ENCODE assay signal across 10 cellular contexts in the genomic region with DNA sequence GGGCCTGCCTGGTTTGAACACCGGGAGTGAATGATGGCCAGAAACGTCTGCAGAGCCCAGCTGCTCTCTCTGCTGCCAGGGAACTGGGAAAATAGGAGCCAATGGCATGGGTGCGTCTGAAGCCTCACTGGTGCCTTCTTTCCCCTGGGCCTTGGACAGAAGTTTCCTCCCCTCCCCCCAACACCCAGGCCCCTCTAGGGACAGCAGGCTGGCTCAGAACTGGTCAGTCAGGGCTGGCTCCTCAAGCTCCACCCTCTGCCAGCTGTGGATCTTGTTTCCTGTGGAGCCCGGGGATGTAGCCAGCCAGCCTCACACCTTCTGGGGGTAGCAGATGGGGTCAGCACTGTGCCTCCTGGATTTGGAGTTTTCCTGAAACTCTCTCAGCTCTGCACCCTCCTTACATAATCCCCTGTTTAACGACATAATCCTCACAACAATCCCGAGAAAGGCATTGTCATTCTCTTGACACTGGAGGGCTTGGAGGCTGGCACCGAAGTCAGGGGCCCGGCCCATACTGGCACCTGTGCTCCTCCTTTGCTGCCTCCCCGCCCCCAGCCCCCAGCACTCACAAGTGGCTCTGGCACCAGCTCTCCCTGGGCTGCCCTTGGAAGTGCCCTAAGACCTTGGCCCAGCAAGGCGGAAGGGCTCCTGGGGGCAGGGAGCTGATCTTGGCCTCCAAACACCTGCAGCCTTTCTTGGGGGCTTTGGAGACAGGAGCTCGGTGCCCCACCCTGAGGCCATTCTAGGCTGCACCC. TPM values are rescaled to one million over a fixed set of nuclear protein-coding genes. Genes with fewer than 3 reads are reported as not detected.
DNase-seq lines count a peak whose midpoint lies in the region; ATAC-seq and TF ChIP-seq lines count a peak whose summit lies in the region.
"Had no signal": no experiment of that assay in that cellular context is flagged by ENCODE, and none has a peak within 500 bp of the region (broad histone marks: within the 10 kb centered on the region; RNA-seq: fewer than 3 reads in every experiment).

No MANE protein-coding gene starts in this region.

- H3K27ac ChIP-seq in caudate nucleus (ENCODE audit: low read depth, low read length) = peak overlapping the region; percentile 69
- peak overlapping the region; percentile 55 for H3K27ac ChIP-seq in vagina
- H3K27ac ChIP-seq: lower lobe of right lung, SK-N-MC had no signal

- H3K36me3 ChIP-seq in mucosa of descending colon (ENCODE audit: low read depth) = no peaks in the 10 kb centered on the region
- H3K36me3 ChIP-seq in vagina = no peaks in the 10 kb centered on the region
- H3K36me3 ChIP-seq: lower lobe of right lung had no signal

- TF ChIP-seq POLR2A in vagina (IDR thresholded peaks at IDR 0.05) = no peak

- DNase-seq in NCI-H2107 treated with DMSO at 0.1 percent for 48 hours (lab: John Stamatoyannopoulos, UW; ENCODE audit: unreplicated experiment) (peak; percentile 46), NCI-H2107 (lab: John Stamatoyannopoulos, UW) (no peak), caudate nucleus (lab: John Stamatoyannopoulos, UW) (peak in 33 of 61 donors; percentile 9 to 65 (median 33)), mucosa of descending colon (no peak), vagina (ENCODE audit: extremely low spot score in 2 of 2) (no peak)
- DNase-seq in activated CD4-positive, CD25-positive, alpha-beta regulatory T cell treated with anti-CD3 and anti-CD28 coated beads, Interleukin-2, amount 50 U/mL, for 72 hours = no peak
- no peak for DNase-seq in activated CD8-positive, alpha-beta memory T cell treated with anti-CD3 and anti-CD28 coated beads, Interleukin-2, amount 50 U/mL, for 48 hours
- DNase-seq: lower lobe of right lung had no signal

- no peaks in the 10 kb centered on the region for H3K27me3 ChIP-seq in vagina

- H3K4me3 ChIP-seq in mucosa of descending colon = no peak overlapping the region
- no peak overlapping the region for H3K4me3 ChIP-seq in vagina
- H3K4me3 ChIP-seq: lower lobe of right lung, SK-N-MC had no signal

- H3K9me3 ChIP-seq in mucosa of descending colon (no peaks in the 10 kb centered on the region), vagina (no peaks in the 10 kb centered on the region)
- H3K9me3 ChIP-seq: lower lobe of right lung had no signal

- H3K4me1 ChIP-seq in mucosa of descending colon (ENCODE audit: low read depth) = peaks cover 15% of the 10 kb centered on the region
- H3K4me1 ChIP-seq in vagina = peaks cover 11% of the 10 kb centered on the region
- H3K4me1 ChIP-seq: lower lobe of right lung had no signal

- intact Hi-C loops in mucosa of descending colon (cut with DNase I, micrococcal nuclease) = no loop called here
- intact Hi-C loops in vagina (cut with DNase I) = no loop called here

- TF ChIP-seq CTCF in mucosa of descending colon (IDR thresholded peaks at IDR 0.05) (no peak), vagina (IDR thresholded peaks at IDR 0.05) (no peak)

- peak; percentile 12 for ATAC-seq in mucosa of descending colon
- no peak for ATAC-seq in GM18907 (IDR thresholded peaks at IDR 0.05; ENCODE audit: unreplicated experiment)

RNA-seq across cellular contexts. Expression of a gene that starts 5.7 kb away (rescaled TPM):
- 10 to 100 TPM in 1 of 3 donors, 1 to 10 TPM in 1, under 1 TPM in 1; 0.96 to 22.7 (median 3.2) TPM for total RNA-seq in mucosa of descending colon
- total RNA-seq in vagina = 4.7 TPM

RNA-seq across cellular contexts. Expression of a gene that starts 19.7 kb away (rescaled TPM):
- total RNA-seq in mucosa of descending colon = under 1 TPM in 1 of 3 donors, not detected in 2; 0.20 TPM
- not detected for total RNA-seq in vagina
- total RNA-seq: lower lobe of right lung had no signal

Comparison
In these comparisons a context has a peak if more than half of its experiments do, and no peak if none do; other contexts are left out.
1. DNase-seq: peak in NCI-H2107 treated with DMSO at 0.1 percent for 48 hours (single experiment) and caudate nucleus (33 of 61); none in NCI-H2107 (single experiment), mucosa of descending colon (0 of 3), vagina (0 of 2), activated CD4-positive, CD25-positive, alpha-beta regulatory T cell treated with anti-CD3 and anti-CD28 coated beads, Interleukin-2, amount 50 U/mL, for 72 hours (single experiment) and activated CD8-positive, alpha-beta memory T cell treated with anti-CD3 and anti-CD28 coated beads, Interleukin-2, amount 50 U/mL, for 48 hours (single experiment).